ENCODE assay signal across 16 cellular contexts in genomic region chr17:9364837-9365430, GRCh38.
DNase-seq lines count a peak whose midpoint lies in the region; ATAC-seq and TF ChIP-seq lines count a peak whose summit lies in the region.
"Had no signal": no experiment of that assay in that cellular context is flagged by ENCODE, and none has a peak within 500 bp of the region (broad histone marks: within the 10 kb centered on the region; RNA-seq: fewer than 3 reads in every experiment).

No MANE protein-coding gene starts in this region.

- H3K4me1 Mint-ChIP-seq in activated naive CD8-positive, alpha-beta T cell (ENCODE audit: low read depth) = peaks cover 5% of the 10 kb centered on the region
- peaks cover 11% of the 10 kb centered on the region for H3K4me1 Mint-ChIP-seq in activated naive CD8-positive, alpha-beta T cell treated with anti-CD3 and anti-CD28 coated beads for 36 hours
- peaks cover 43% of the 10 kb centered on the region for H3K4me1 Mint-ChIP-seq in dendritic cell treated with granulocyte-macrophage colony-stimulating factor and Interleukin-4, amounts not matched to agents 40 ng/mL and 50 ng/mL, for 4 days (ENCODE audit: low read depth)
- peaks cover 18% of the 10 kb centered on the region for H3K4me1 Mint-ChIP-seq in activated CD8-positive, alpha-beta T cell treated with anti-CD3 and anti-CD28 coated beads for 36 hours (ENCODE audit: low read depth)

- no peak for ATAC-seq in GM19035 (IDR thresholded peaks at IDR 0.05; ENCODE audit: unreplicated experiment)
- no peak for ATAC-seq in activated CD8-positive, alpha-beta T cell treated with anti-CD3 and anti-CD28 coated beads for 36 hours

- no peaks in the 10 kb centered on the region for H3K27me3 ChIP-seq in vagina

- TF ChIP-seq POLR2A in vagina (IDR thresholded peaks at IDR 0.05) = no peak

- CTCF ChIA-PET in activated CD8-positive, alpha-beta T cell treated with anti-CD3 and anti-CD28 coated beads for 36 hours (lab: Charles Lee) = no interaction called here

- no peaks in the 10 kb centered on the region for H3K36me3 ChIP-seq in vagina

- H3K27ac Mint-ChIP-seq in activated naive CD8-positive, alpha-beta T cell = peak overlapping the region; percentile 8
- no peak overlapping the region for H3K27ac Mint-ChIP-seq in activated naive CD8-positive, alpha-beta T cell treated with anti-CD3 and anti-CD28 coated beads for 36 hours
- H3K27ac Mint-ChIP-seq in dendritic cell treated with granulocyte-macrophage colony-stimulating factor and Interleukin-4, amounts not matched to agents 40 ng/mL and 50 ng/mL, for 4 days = peak overlapping the region; percentile 27
- no peak overlapping the region for H3K27ac Mint-ChIP-seq in activated CD8-positive, alpha-beta T cell treated with anti-CD3 and anti-CD28 coated beads for 36 hours

- TF ChIP-seq CTCF in vagina (IDR thresholded peaks at IDR 0.05) = no peak
- TF ChIP-seq CTCF in coronary artery (IDR thresholded peaks at IDR 0.05) = no peak
- TF ChIP-seq CTCF in activated CD8-positive, alpha-beta T cell treated with anti-CD3 and anti-CD28 coated beads for 36 hours (IDR thresholded peaks at IDR 0.05) = no peak

- H3K9me3 ChIP-seq in vagina = no peaks in the 10 kb centered on the region

- H3K27ac ChIP-seq in vagina = peak overlapping the region; percentile 51
- no peak overlapping the region for H3K27ac ChIP-seq in coronary artery

- H3K36me3 Mint-ChIP-seq in activated naive CD8-positive, alpha-beta T cell = peaks cover 5% of the 10 kb centered on the region
- H3K36me3 Mint-ChIP-seq in activated naive CD8-positive, alpha-beta T cell treated with anti-CD3 and anti-CD28 coated beads for 36 hours = peaks cover 1% of the 10 kb centered on the region
- no peaks in the 10 kb centered on the region for H3K36me3 Mint-ChIP-seq in dendritic cell treated with granulocyte-macrophage colony-stimulating factor and Interleukin-4, amounts not matched to agents 40 ng/mL and 50 ng/mL, for 4 days (ENCODE audit: low read depth)
- no peaks in the 10 kb centered on the region for H3K36me3 Mint-ChIP-seq in activated CD8-positive, alpha-beta T cell treated with anti-CD3 and anti-CD28 coated beads for 36 hours (ENCODE audit: low read depth)

- no peak overlapping the region for H3K4me3 Mint-ChIP-seq in activated naive CD8-positive, alpha-beta T cell
- no peak overlapping the region for H3K4me3 Mint-ChIP-seq in activated naive CD8-positive, alpha-beta T cell treated with anti-CD3 and anti-CD28 coated beads for 36 hours
- H3K4me3 Mint-ChIP-seq in dendritic cell treated with granulocyte-macrophage colony-stimulating factor and Interleukin-4, amounts not matched to agents 40 ng/mL and 50 ng/mL, for 4 days = no peak overlapping the region
- H3K4me3 Mint-ChIP-seq in activated CD8-positive, alpha-beta T cell treated with anti-CD3 and anti-CD28 coated beads for 36 hours = no peak overlapping the region

- H3K27me3 Mint-ChIP-seq in activated naive CD8-positive, alpha-beta T cell = no peaks in the 10 kb centered on the region
- H3K27me3 Mint-ChIP-seq in activated naive CD8-positive, alpha-beta T cell treated with anti-CD3 and anti-CD28 coated beads for 36 hours = no peaks in the 10 kb centered on the region
- H3K27me3 Mint-ChIP-seq in dendritic cell treated with granulocyte-macrophage colony-stimulating factor and Interleukin-4, amounts not matched to agents 40 ng/mL and 50 ng/mL, for 4 days = no peaks in the 10 kb centered on the region
- H3K27me3 Mint-ChIP-seq in activated CD8-positive, alpha-beta T cell treated with anti-CD3 and anti-CD28 coated beads for 36 hours = no peaks in the 10 kb centered on the region

- intact Hi-C loops in dendritic cell treated with granulocyte-macrophage colony-stimulating factor and Interleukin-4, amounts not matched to agents 40 ng/mL and 50 ng/mL, for 4 days (cut with micrococcal nuclease) = no loop called here
- intact Hi-C loops in vagina (cut with DNase I) = no loop called here
- intact Hi-C loops in activated CD8-positive, alpha-beta T cell treated with anti-CD3 and anti-CD28 coated beads for 36 hours (cut with micrococcal nuclease) = no loop called here

- POLR2A ChIA-PET in activated CD8-positive, alpha-beta T cell treated with anti-CD3 and anti-CD28 coated beads for 36 hours (lab: Charles Lee) = interaction anchor here (1.2 kb wide), 1 partner anchor 9 kb away, joined by 3 read pairs; no protein-coding TSS in a partner anchor

- peaks cover 10% of the 10 kb centered on the region for H3K4me1 ChIP-seq in vagina

- DNase-seq in activated naive CD8-positive, alpha-beta T cell treated with anti-CD3 and anti-CD28 coated beads for 36 hours = no peak
- DNase-seq in islet precursor cell (peak; percentile 34), vagina (ENCODE audit: extremely low spot score in 2 of 2) (peak in 1 of 2 donors; percentile 49), coronary artery (ENCODE audit: low spot score) (no peak)
- no peak for DNase-seq in activated CD8-positive, alpha-beta T cell treated with anti-CD3 and anti-CD28 coated beads for 36 hours
- DNase-seq: 8988T, COR-L47, Kasumi-1, NCI-H187 treated with DMSO at 0.1 percent for 48 hours, NCI-H2171, NCI-H446, NCI-H69, SHP77 treated with DMSO at 0.1 percent for 48 hours had no signal

- no peaks in the 10 kb centered on the region for H3K9me3 Mint-ChIP-seq in activated naive CD8-positive, alpha-beta T cell (ENCODE audit: low read depth)
- no peaks in the 10 kb centered on the region for H3K9me3 Mint-ChIP-seq in activated naive CD8-positive, alpha-beta T cell treated with anti-CD3 and anti-CD28 coated beads for 36 hours
- H3K9me3 Mint-ChIP-seq in dendritic cell treated with granulocyte-macrophage colony-stimulating factor and Interleukin-4, amounts not matched to agents 40 ng/mL and 50 ng/mL, for 4 days = no peaks in the 10 kb centered on the region
- no peaks in the 10 kb centered on the region for H3K9me3 Mint-ChIP-seq in activated CD8-positive, alpha-beta T cell treated with anti-CD3 and anti-CD28 coated beads for 36 hours

- H3K4me3 ChIP-seq in vagina (no peak overlapping the region), coronary artery (no peak overlapping the region)

Comparison
In these comparisons a context has a peak if more than half of its experiments do, and no peak if none do; other contexts are left out.
1. H3K27ac Mint-ChIP-seq: peak in activated naive CD8-positive, alpha-beta T cell (single experiment) and dendritic cell treated with granulocyte-macrophage colony-stimulating factor and Interleukin-4, amounts not matched to agents 40 ng/mL and 50 ng/mL, for 4 days (single experiment); none in activated naive CD8-positive, alpha-beta T cell treated with anti-CD3 and anti-CD28 coated beads for 36 hours (single experiment) and activated CD8-positive, alpha-beta T cell treated with anti-CD3 and anti-CD28 coated beads for 36 hours (single experiment).